ENCODE assay signal across 28 cellular contexts in the genomic region with DNA sequence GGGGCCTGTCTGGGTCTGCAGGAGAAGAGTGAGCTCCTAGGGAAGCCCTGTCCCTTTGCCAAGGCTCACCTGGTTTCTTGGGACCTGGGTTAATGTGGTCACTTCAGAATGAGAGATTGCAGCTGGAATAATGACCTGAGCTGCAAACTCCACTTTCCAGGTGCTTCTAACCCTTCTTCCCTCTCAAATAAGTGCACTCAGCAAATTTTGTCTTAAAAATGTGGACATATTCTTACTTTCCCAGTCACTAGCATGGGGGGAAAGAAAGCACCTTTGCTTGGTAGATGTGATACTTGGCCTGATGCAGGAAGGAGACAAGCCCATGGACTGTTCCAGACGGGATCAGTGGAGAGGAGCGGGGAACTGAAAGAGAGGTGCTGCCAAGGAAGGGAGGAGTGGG. TPM values are rescaled to one million over a fixed set of nuclear protein-coding genes. Genes with fewer than 3 reads are reported as not detected.
"Had no signal": no experiment of that assay in that cellular context is flagged by ENCODE, and none has a peak within 500 bp of the region (broad histone marks: within the 10 kb centered on the region; RNA-seq: fewer than 3 reads in every experiment).

No MANE protein-coding gene starts in this region.

- H3K4me3 Mint-ChIP-seq: activated CD8-positive, alpha-beta memory T cell treated with anti-CD3 and anti-CD28 coated beads, Interleukin-2, amount 10 ng/mL, durations not matched to agents 7 days and 5 days; activated naive CD4-positive, alpha-beta T cell treated with anti-CD3 and anti-CD28 coated beads, Interleukin-2, amount 50 U/mL, for 24 hours; activated T-cell treated with anti-CD3 and anti-CD28 coated beads, Interleukin-2, amount 50 U/mL, for 24 hours; activated T-helper 1 cell treated with anti-CD3 and anti-CD28 coated beads, Interleukin-12 subunit alpha, Interleukin-12 subunit beta, Interleukin-2, Interleukin-4 antibody, amounts not matched to agents 30 ng/mL and 10 ng/mL and 1 ng/mL, durations not matched to agents 14 hours and 24 hours and 36 hours; WTC11 had no signal

- H3K27ac Mint-ChIP-seq: activated CD8-positive, alpha-beta memory T cell treated with anti-CD3 and anti-CD28 coated beads, Interleukin-2, amount 10 ng/mL, durations not matched to agents 7 days and 5 days; activated T-cell treated with anti-CD3 and anti-CD28 coated beads, Interleukin-2, amount 50 U/mL, for 24 hours; activated T-helper 1 cell treated with anti-CD3 and anti-CD28 coated beads, Interleukin-12 subunit alpha, Interleukin-12 subunit beta, Interleukin-2, Interleukin-4 antibody, amounts not matched to agents 30 ng/mL and 10 ng/mL and 1 ng/mL, durations not matched to agents 14 hours and 24 hours and 36 hours; WTC11 had no signal

- H3K36me3 Mint-ChIP-seq: activated CD8-positive, alpha-beta memory T cell treated with anti-CD3 and anti-CD28 coated beads, Interleukin-2, amount 10 ng/mL, durations not matched to agents 7 days and 5 days; activated naive CD4-positive, alpha-beta T cell treated with anti-CD3 and anti-CD28 coated beads, Interleukin-2, amount 50 U/mL, for 24 hours; WTC11 had no signal

- H3K27ac ChIP-seq: body of pancreas, SJSA1 had no signal

- DNase-seq: activated CD4-positive, alpha-beta T cell treated with anti-CD3 and anti-CD28 coated beads for 48 hours; activated CD4-positive, alpha-beta T cell treated with anti-CD3 and anti-CD28 coated beads, Interleukin-2, amount 50 U/mL, for 48 hours; activated CD4-positive, CD25-positive, alpha-beta regulatory T cell treated with anti-CD3 and anti-CD28 coated beads, Interleukin-2, amount 50 U/mL, for 72 hours; activated CD8-positive, alpha-beta memory T cell treated with anti-CD3 and anti-CD28 coated beads, Interleukin-2, amount 10 ng/mL, durations not matched to agents 7 days and 5 days; activated effector memory CD4-positive, alpha-beta T cell treated with Interleukin-2 at 50 U/mL for 16 hours; activated naive CD4-positive, alpha-beta T cell; activated T-cell treated with anti-CD3 and anti-CD28 coated beads, Interleukin-2, amount 50 U/mL, for 24 hours; aorta; body of pancreas; Kasumi-1; KBM-7; NCI-H1092; NCI-H1417; NCI-H1930; NCI-H2171 treated with DMSO at 0.1 percent for 48 hours; NCI-H226; NCI-H526; NCI-H774; SHP77; SW 1271; T-helper 9 cell had no signal

- H3K4me3 ChIP-seq: body of pancreas, SJSA1 had no signal

- H3K27me3 Mint-ChIP-seq: activated naive CD4-positive, alpha-beta T cell treated with anti-CD3 and anti-CD28 coated beads, Interleukin-2, amount 50 U/mL, for 24 hours had no signal

- ATAC-seq: activated CD8-positive, alpha-beta memory T cell treated with anti-CD3 and anti-CD28 coated beads, Interleukin-2, amount 10 ng/mL, durations not matched to agents 7 days and 5 days; body of pancreas; SK-N-SH treated with all-trans-retinoic acid at 6 μM for 48 hours; WTC11 had no signal

- H3K9me3 ChIP-seq: body of pancreas, SJSA1 had no signal

- H3K27me3 ChIP-seq: body of pancreas, SJSA1 had no signal

- H3K9me3 Mint-ChIP-seq: activated naive CD4-positive, alpha-beta T cell treated with anti-CD3 and anti-CD28 coated beads, Interleukin-2, amount 50 U/mL, for 24 hours; activated T-cell treated with anti-CD3 and anti-CD28 coated beads, Interleukin-2, amount 50 U/mL, for 24 hours; activated T-helper 1 cell treated with anti-CD3 and anti-CD28 coated beads, Interleukin-12 subunit alpha, Interleukin-12 subunit beta, Interleukin-2, Interleukin-4 antibody, amounts not matched to agents 30 ng/mL and 10 ng/mL and 1 ng/mL, durations not matched to agents 14 hours and 24 hours and 36 hours; WTC11 had no signal

- H3K36me3 ChIP-seq: SJSA1 had no signal

RNA-seq across cellular contexts. Expression of a gene that starts 38.9 kb away (rescaled TPM):
- total RNA-seq: OCI-LY7 had no signal

RNA-seq across cellular contexts. Expression of a gene that starts 41.0 kb away (rescaled TPM):
- total RNA-seq: OCI-LY7; T-helper 1 cell treated with Interleukin-12 subunit alpha and Interleukin-12 subunit beta and Interleukin-4 antibody, amounts not matched to agents 30 ng/mL and 1 ng/mL, for 36 hours had no signal
